In genomic region chr16:15502041-15502725, GRCh38 we compare ENCODE assay signal across 1 cellular context.
TF ChIP-seq lines count a peak whose summit lies in the region.

No MANE protein-coding gene starts in this region.

TF ChIP-seq in K562, 482 proteins besides CTCF, POLR2A, EP300 and RAD21 (continued from another document and continues in another):
- 0 out of 4 replicates have a peak, but pooled peaks of 1 of the 2 experiments have one; percentile 50 for TF ChIP-seq MLLT1 (IDR thresholded peaks at IDR 0.05)
- no peak for TF ChIP-seq SIRT6 (IDR thresholded peaks at IDR 0.05; ENCODE audit: low read depth, low read length)
- TF ChIP-seq PCBP2 (IDR thresholded peaks at IDR 0.05; ENCODE audit: low read depth, low read length, poor library complexity, severe bottlenecking): no peak
- TF ChIP-seq MGA (IDR thresholded peaks at IDR 0.05): peak; percentile 70
- no peak for TF ChIP-seq RFX7 (CRISPR knock-in tag; IDR thresholded peaks at IDR 0.05)
- TF ChIP-seq TFE3 (CRISPR knock-in tag; IDR thresholded peaks at IDR 0.05): no peak
- TF ChIP-seq CEBPG (CRISPR knock-in tag; IDR thresholded peaks at IDR 0.05): no peak
- no peak for TF ChIP-seq CEBPG (tag; conservative IDR thresholded peaks at IDR 0.05 in 1 of 2, IDR thresholded peaks at IDR 0.05 in 1 of 2)
- peak; percentile 47 for TF ChIP-seq L3MBTL2 (IDR thresholded peaks at IDR 0.05)
- TF ChIP-seq HNRNPLL (IDR thresholded peaks at IDR 0.05; ENCODE audit: low read depth, low read length, poor library complexity, severe bottlenecking): no peak
- no peak for TF ChIP-seq ZNF586 (CRISPR knock-in tag; conservative IDR thresholded peaks at IDR 0.05)
- TF ChIP-seq ZNF785 (CRISPR knock-in tag; IDR thresholded peaks at IDR 0.05): no peak
- TF ChIP-seq CAMTA2 (CRISPR knock-in tag; conservative IDR thresholded peaks at IDR 0.05): no peak
- TF ChIP-seq FUS (optimal IDR thresholded peaks at IDR 0.05; ENCODE audit: low read depth, low read length): no peak
- TF ChIP-seq SMARCA5 (IDR thresholded peaks at IDR 0.05): no peak
- TF ChIP-seq LARP7 (IDR thresholded peaks at IDR 0.05): no peak
- TF ChIP-seq MITF (IDR thresholded peaks at IDR 0.05): no peak
- TF ChIP-seq ZNF23 (CRISPR knock-in tag; IDR thresholded peaks at IDR 0.05): no peak
- TF ChIP-seq DDX20 (tag; IDR thresholded peaks at IDR 0.05; ENCODE audit: low read depth): no peak
- no peak for TF ChIP-seq ZNF324 (CRISPR knock-in tag; IDR thresholded peaks at IDR 0.05)
- TF ChIP-seq ZBTB43 (CRISPR knock-in tag; IDR thresholded peaks at IDR 0.05): no peak
- TF ChIP-seq ATF3 (IDR thresholded peaks at IDR 0.05): peak; percentile 96
- no peak for TF ChIP-seq ATF3 (CRISPR knock-in tag; conservative IDR thresholded peaks at IDR 0.05)
- TF ChIP-seq CREB3 (tag; conservative IDR thresholded peaks at IDR 0.05; ENCODE audit: low read depth): no peak
- TF ChIP-seq RBM39 (optimal IDR thresholded peaks at IDR 0.05; ENCODE audit: low read depth, low read length): no peak
- TF ChIP-seq ZBTB26 (CRISPR knock-in tag; IDR thresholded peaks at IDR 0.05): no peak
- TF ChIP-seq SRSF9 (IDR thresholded peaks at IDR 0.05; ENCODE audit: borderline replicate concordance, low read depth, low read length): no peak
- TF ChIP-seq ARID1B (IDR thresholded peaks at IDR 0.05): peak; percentile 52; the same call in 1 of the 2 replicates
- TF ChIP-seq SMARCA4 (IDR thresholded peaks at IDR 0.05): peak; percentile 61
- no peak for TF ChIP-seq THRAP3 (IDR thresholded peaks at IDR 0.05; ENCODE audit: borderline replicate concordance)
- TF ChIP-seq ATF7 (IDR thresholded peaks at IDR 0.05): peak; percentile 91
- TF ChIP-seq MEF2D (tag; conservative IDR thresholded peaks at IDR 0.05; ENCODE audit: low read depth): 0 out of 2 replicates have a peak, but pooled peaks have one; percentile 16
- TF ChIP-seq MAX (CRISPR knock-in tag; IDR thresholded peaks at IDR 0.05): peak; percentile 75
- no peak for TF ChIP-seq HINFP (tag; conservative IDR thresholded peaks at IDR 0.05; ENCODE audit: low read depth)
- TF ChIP-seq MEIS2 (IDR thresholded peaks at IDR 0.05; ENCODE audit: partially characterized antibody): peak; percentile 79
- TF ChIP-seq CCAR2 (IDR thresholded peaks at IDR 0.05; ENCODE audit: low read depth, low read length): no peak
